In the genomic region with DNA sequence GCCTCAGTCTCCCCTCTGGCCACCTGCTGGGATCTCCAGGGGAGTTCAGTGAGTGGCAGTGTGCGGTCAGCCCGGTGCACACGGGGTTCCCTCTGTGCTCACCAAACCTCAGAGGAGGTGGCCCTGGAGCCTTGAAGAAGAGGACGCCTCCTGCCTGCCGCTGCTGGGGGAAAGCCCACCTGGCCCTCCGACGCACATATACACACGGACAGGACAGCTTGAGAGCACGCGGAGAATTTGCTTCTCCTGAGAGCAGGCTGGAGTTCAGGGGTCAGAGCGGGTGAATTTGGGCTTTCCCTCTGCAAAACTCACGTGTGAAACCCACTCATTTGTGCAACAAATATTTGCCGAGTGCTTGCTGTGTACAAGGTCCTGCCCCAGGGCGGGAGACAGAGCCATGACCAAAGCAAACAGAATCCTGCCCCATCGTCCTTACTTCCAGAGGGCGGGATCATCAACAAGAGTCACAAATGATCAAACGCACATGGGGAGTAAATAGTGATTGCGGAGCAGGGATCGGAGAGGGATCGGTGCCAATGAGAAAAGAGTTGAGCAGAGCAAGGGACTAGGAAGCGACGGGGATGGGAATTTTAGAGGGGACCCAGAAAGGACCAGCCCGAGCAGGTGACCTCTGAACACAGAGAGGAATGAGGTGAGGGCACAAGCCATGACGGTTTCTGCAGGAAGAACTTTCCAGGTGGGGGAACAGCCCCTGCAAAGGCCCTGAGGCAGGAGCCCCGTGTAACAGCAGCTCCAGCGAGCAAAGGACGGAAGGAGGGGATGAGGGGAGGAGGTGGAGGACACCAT, we compare ENCODE assay signal across 1 cellular context.
TF ChIP-seq lines count a peak whose summit lies in the region.

No MANE protein-coding gene starts in this region.

TF ChIP-seq in WTC11, 78 proteins besides CTCF, POLR2A, EP300 and RAD21 (continued from another document):
- 0 out of 2 replicates have a peak, but pooled peaks have one; percentile 38 for TF ChIP-seq GABPB1 (CRISPR knock-in tag; IDR thresholded peaks at IDR 0.05)
